ENCODE assay signal across 30 cellular contexts in the genomic region with DNA sequence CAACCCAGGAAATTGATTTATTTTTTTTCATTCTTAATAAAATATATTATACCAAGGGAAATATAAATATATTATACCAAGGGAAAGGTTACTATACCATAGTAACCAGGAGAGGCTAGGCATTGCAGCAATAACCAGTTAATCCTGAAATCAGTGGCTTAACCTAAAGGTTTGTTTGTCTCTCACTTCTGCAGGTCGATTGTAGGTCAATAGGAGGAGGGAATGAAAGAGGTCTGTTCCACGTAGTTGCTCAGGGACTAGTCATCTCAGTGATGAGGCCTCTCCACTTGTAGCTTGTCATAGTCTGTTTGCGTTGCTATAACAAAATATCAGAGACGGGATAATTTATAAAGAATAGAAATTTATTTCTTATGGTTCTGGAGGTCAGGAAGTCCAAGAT.
"Had no signal": no experiment of that assay in that cellular context is flagged by ENCODE, and none has a peak within 500 bp of the region (broad histone marks: within the 10 kb centered on the region; RNA-seq: fewer than 3 reads in every experiment).

No MANE protein-coding gene starts in this region.

- H3K4me3 ChIP-seq: adrenal gland, esophagus squamous epithelium, gastrocnemius medialis, left ventricle myocardium inferior, lung, neural progenitor cell, stomach, thyroid gland, upper lobe of left lung, vagina had no signal

- H3K36me3 ChIP-seq: adrenal gland, brain microvascular endothelial cell, esophagus squamous epithelium, gastrocnemius medialis, left ventricle myocardium inferior, neural progenitor cell, stomach, thyroid gland, upper lobe of left lung, vagina had no signal

- H3K9me3 ChIP-seq: adrenal gland, esophagus squamous epithelium, gastrocnemius medialis, left ventricle myocardium inferior, stomach, thyroid gland, upper lobe of left lung, vagina had no signal

- H3K27ac ChIP-seq: adrenal gland, brain microvascular endothelial cell, gastrocnemius medialis, left ventricle myocardium inferior, neural progenitor cell, stomach, upper lobe of left lung, vagina, VCaP had no signal

- H3K9me3 Mint-ChIP-seq: activated naive CD4-positive, alpha-beta T cell treated with anti-CD3 and anti-CD28 coated beads for 36 hours; activated naive CD8-positive, alpha-beta T cell treated with anti-CD3 and anti-CD28 coated beads for 36 hours; neural progenitor cell; stimulated activated naive B cell treated with anti-CD40 and anti-IgM and Interleukin-4, amounts not matched to agents 10 μg/mL and 1 μg/mL and 100 μg/mL, for 72 hours had no signal

- H3K36me3 Mint-ChIP-seq: activated naive CD8-positive, alpha-beta T cell treated with anti-CD3 and anti-CD28 coated beads for 36 hours; natural killer cell; neural progenitor cell; stimulated activated naive B cell treated with anti-CD40 and anti-IgM and Interleukin-4, amounts not matched to agents 10 μg/mL and 1 μg/mL and 100 μg/mL, for 72 hours had no signal

- H3K4me3 Mint-ChIP-seq: activated naive CD4-positive, alpha-beta T cell treated with anti-CD3 and anti-CD28 coated beads for 36 hours; activated naive CD8-positive, alpha-beta T cell treated with anti-CD3 and anti-CD28 coated beads for 36 hours; effector memory CD8-positive, alpha-beta T cell; natural killer cell; neural progenitor cell; stimulated activated naive B cell treated with anti-CD40 and anti-IgM and Interleukin-4, amounts not matched to agents 10 μg/mL and 1 μg/mL and 100 μg/mL, for 72 hours had no signal

- H3K27me3 Mint-ChIP-seq: activated naive CD8-positive, alpha-beta T cell treated with anti-CD3 and anti-CD28 coated beads for 36 hours; effector memory CD8-positive, alpha-beta T cell; stimulated activated naive B cell treated with anti-CD40 and anti-IgM and Interleukin-4, amounts not matched to agents 10 μg/mL and 1 μg/mL and 100 μg/mL, for 72 hours had no signal

- H3K27me3 ChIP-seq: adrenal gland, brain microvascular endothelial cell, esophagus squamous epithelium, gastrocnemius medialis, neural progenitor cell, stomach, thyroid gland, upper lobe of left lung, vagina had no signal

- H3K4me1 ChIP-seq: adrenal gland, gastrocnemius medialis, left ventricle myocardium inferior, neural progenitor cell, stomach had no signal

- ATAC-seq: effector memory CD8-positive, alpha-beta T cell; gastrocnemius medialis; natural killer cell; right cardiac atrium; stimulated activated naive B cell treated with anti-CD40 and anti-IgM and Interleukin-4, amounts not matched to agents 10 μg/mL and 1 μg/mL and 100 μg/mL, for 72 hours had no signal

- H2AFZ ChIP-seq: neural progenitor cell had no signal

- DNase-seq: activated CD4-positive, alpha-beta T cell treated with anti-CD3 and anti-CD28 coated beads for 4 hours; activated CD4-positive, alpha-beta T cell treated with anti-CD3 and anti-CD28 coated beads, Interleukin-2, amount 50 U/mL, for 4 hours; activated effector memory CD4-positive, alpha-beta T cell treated with Interleukin-2 at 50 U/mL for 16 hours; activated naive CD4-positive, alpha-beta T cell treated with anti-CD3 and anti-CD28 coated beads for 36 hours; activated naive CD8-positive, alpha-beta T cell treated with anti-CD3 and anti-CD28 coated beads for 36 hours; adrenal gland; brain microvascular endothelial cell; caudate nucleus; cortex of kidney; effector memory CD8-positive, alpha-beta T cell; esophagus squamous epithelium; gastrocnemius medialis; glutamatergic neuron; islet precursor cell; left ventricle myocardium inferior; mesendoderm; natural killer cell; occipital lobe; posterior cingulate gyrus; right cardiac atrium; stimulated activated CD4-positive, alpha-beta T cell treated with anti-CD3 and anti-CD28 coated beads, Interleukin-15, amount 100 ng/mL, for 24 hours; stimulated activated CD4-positive, alpha-beta T cell treated with anti-CD3 and anti-CD28 coated beads, Interleukin-2, amount 100 ng/mL, for 24 hours; stimulated activated naive B cell treated with anti-CD40 and anti-IgM and Interleukin-4, amounts not matched to agents 10 μg/mL and 1 μg/mL and 100 μg/mL, for 72 hours; stomach; thyroid gland; upper lobe of left lung had no signal

- H3K4me1 Mint-ChIP-seq: activated naive CD8-positive, alpha-beta T cell treated with anti-CD3 and anti-CD28 coated beads for 36 hours; natural killer cell; neural progenitor cell; stimulated activated naive B cell treated with anti-CD40 and anti-IgM and Interleukin-4, amounts not matched to agents 10 μg/mL and 1 μg/mL and 100 μg/mL, for 72 hours had no signal

- H3K4me2 ChIP-seq: neural progenitor cell had no signal

- H3K27ac Mint-ChIP-seq: activated naive CD4-positive, alpha-beta T cell treated with anti-CD3 and anti-CD28 coated beads for 36 hours; activated naive CD8-positive, alpha-beta T cell treated with anti-CD3 and anti-CD28 coated beads for 36 hours; effector memory CD8-positive, alpha-beta T cell; natural killer cell; neural progenitor cell; stimulated activated naive B cell treated with anti-CD40 and anti-IgM and Interleukin-4, amounts not matched to agents 10 μg/mL and 1 μg/mL and 100 μg/mL, for 72 hours had no signal
